9 cellular contexts compared by ENCODE assay signal in the genomic region with DNA sequence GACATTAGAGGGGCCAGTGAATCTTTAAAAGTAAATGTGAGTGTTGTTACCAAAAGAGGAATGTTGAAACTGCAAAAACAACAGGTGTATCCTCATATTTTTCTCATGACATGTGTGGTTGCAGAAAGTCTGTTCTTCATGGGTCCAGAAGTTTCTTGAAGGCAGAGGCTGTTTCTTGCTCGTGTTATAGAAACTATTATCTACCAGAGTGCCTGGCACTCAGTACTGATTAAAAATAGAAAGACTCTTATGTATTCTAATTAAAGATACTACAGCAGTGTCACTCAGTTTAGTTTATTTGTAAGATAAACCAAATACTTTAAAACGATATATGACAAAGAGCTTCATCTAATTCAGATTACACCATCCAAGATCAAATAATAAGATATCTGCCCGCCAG.
"Had no signal": no experiment of that assay in that cellular context is flagged by ENCODE, and none has a peak within 500 bp of the region (broad histone marks: within the 10 kb centered on the region; RNA-seq: fewer than 3 reads in every experiment).

No MANE protein-coding gene starts in this region.

- H3K27me3 Mint-ChIP-seq: IgD-negative memory B cell had no signal

- H3K27ac Mint-ChIP-seq: IgD-negative memory B cell had no signal

- FAIRE-seq: HepG2, HTR-8/SVneo, K562 had no signal

- H3K4me2 ChIP-seq: KMS-11 had no signal

- DNase-seq: IMR-90, KBM-7, KG1 had no signal

- H3K9ac ChIP-seq: KMS-11 had no signal

- H3K27ac ChIP-seq: HL-60, KMS-11 had no signal

- H3K36me3 Mint-ChIP-seq: IgD-negative memory B cell had no signal

- H3K4me3 ChIP-seq: K562 had no signal

- ATAC-seq: HepG2, K562 had no signal
